In the genomic region with DNA sequence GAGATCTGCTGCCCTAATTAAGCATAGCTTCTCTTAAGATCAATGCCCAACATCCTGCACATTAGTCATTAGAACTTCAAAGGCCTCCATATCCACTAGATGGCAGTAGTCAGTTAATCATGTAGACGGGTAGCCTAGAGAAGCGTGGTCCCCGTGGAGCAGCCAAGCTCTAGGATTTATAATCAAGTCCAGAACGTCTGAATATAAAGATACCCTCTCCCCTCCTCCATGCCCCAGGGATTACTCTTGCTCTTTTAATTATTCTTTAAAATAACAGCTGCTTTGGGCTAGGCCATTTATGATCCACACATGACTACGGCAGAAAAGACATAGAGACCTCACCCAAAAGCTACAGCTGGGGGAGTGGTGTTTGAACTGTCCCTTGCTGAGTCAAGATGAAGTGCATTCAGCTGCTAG, we compare ENCODE assay signal across 8 cellular contexts.
A peak's percentile ranks its signal among the peaks of the same experiment; 100 is the strongest.
DNase-seq lines count a peak whose midpoint lies in the region; ATAC-seq and TF ChIP-seq lines count a peak whose summit lies in the region.

No MANE protein-coding gene starts in this region.

- no TSS peak for BruUV-seq in OCI-LY7 (replicated peaks; lab: Mats Ljungman, UMichigan)

- DNase-seq in AML-193 (lab: John Stamatoyannopoulos, UW), result peak; percentile 58 to 72
- peak; percentile 92 for DNase-seq in LHCN-M2 (ENCODE audit: low read depth)
- peak; percentile 68 for DNase-seq in OCI-LY7 (ENCODE audit: low spot score)
- peak; percentile 77 for DNase-seq in foreskin melanocyte
- peak; percentile 68 for DNase-seq in occipital lobe (lab: John Stamatoyannopoulos, UW)

- no peaks in the 10 kb centered on the region for H3K9me3 Mint-ChIP-seq in activated T-helper 17 cell treated with anti-CD3 and anti-CD28 coated beads, Interleukin-2, amount 50 U/mL, for 72 hours

- H3K4me1 Mint-ChIP-seq in activated T-helper 17 cell treated with anti-CD3 and anti-CD28 coated beads, Interleukin-2, amount 50 U/mL, for 72 hours, result no peaks in the 10 kb centered on the region

- no peak overlapping the region for H3K4me3 ChIP-seq in OCI-LY7 (ENCODE audit: low read depth, low read length, poor library complexity, severe bottlenecking)

- intact Hi-C loops in OCI-LY7 (cut with micrococcal nuclease; ENCODE audit: unreplicated experiment), result loop anchor here (2.0 to 10.0 kb wide), 4 partner anchors 207 to 699 kb away; no protein-coding TSS in a partner anchor

- no peaks in the 10 kb centered on the region for H3K36me3 Mint-ChIP-seq in activated T-helper 17 cell treated with anti-CD3 and anti-CD28 coated beads, Interleukin-2, amount 50 U/mL, for 72 hours (ENCODE audit: low read depth)

- no peaks in the 10 kb centered on the region for H4K20me1 ChIP-seq in OCI-LY7 (ENCODE audit: insufficient read depth, low read length)

- CTCF ChIA-PET in OCI-LY7 (lab: Charles Lee; ENCODE audit: unreplicated experiment), result interaction anchor here (0.6 kb wide), 1 partner anchor 32 kb away, joined by 3 read pairs; no protein-coding TSS in a partner anchor

- H3K4me1 ChIP-seq in OCI-LY7 (ENCODE audit: insufficient read depth, low read length, poor library complexity, severe bottlenecking), result no peaks in the 10 kb centered on the region

- H3K36me3 ChIP-seq in OCI-LY7 (ENCODE audit: insufficient read depth, low read length), result no peaks in the 10 kb centered on the region

- H3K4me2 ChIP-seq in OCI-LY7 (ENCODE audit: low read length), result no peak overlapping the region

- H3K9me3 ChIP-seq in OCI-LY7 (ENCODE audit: low read length), result no peaks in the 10 kb centered on the region

- no peak overlapping the region for H2AFZ ChIP-seq in OCI-LY7 (ENCODE audit: low read length)

- H3K27ac Mint-ChIP-seq in activated T-helper 17 cell treated with anti-CD3 and anti-CD28 coated beads, Interleukin-2, amount 50 U/mL, for 72 hours, result no peak overlapping the region

- no peaks in the 10 kb centered on the region for H3K9me2 ChIP-seq in OCI-LY7 (ENCODE audit: insufficient read depth, low read length)

- peaks cover 3% of the 10 kb centered on the region for H3K27me3 Mint-ChIP-seq in activated T-helper 17 cell treated with anti-CD3 and anti-CD28 coated beads, Interleukin-2, amount 50 U/mL, for 72 hours

- no peak overlapping the region for H3K4me3 Mint-ChIP-seq in activated T-helper 17 cell treated with anti-CD3 and anti-CD28 coated beads, Interleukin-2, amount 50 U/mL, for 72 hours

- no peak overlapping the region for H3K27ac ChIP-seq in OCI-LY7 (ENCODE audit: low read depth, low read length, poor library complexity, severe bottlenecking)

- no peaks in the 10 kb centered on the region for H3K79me2 ChIP-seq in OCI-LY7 (ENCODE audit: insufficient read depth, low read depth, low read length)

- POLR2A ChIA-PET in OCI-LY7 (lab: Charles Lee), result interaction anchor here (0.7 to 1.1 kb wide), 5 partner anchors 23 to 282 kb away, joined by 3 to 4 read pairs (median 3); no protein-coding TSS in a partner anchor

- peak; percentile 86 for TF ChIP-seq CTCF in OCI-LY7 (conservative IDR thresholded peaks at IDR 0.05; ENCODE audit: low read length)

- peak; percentile 49 for ATAC-seq in GM18909 (IDR thresholded peaks at IDR 0.05; ENCODE audit: poor library complexity, unreplicated experiment)
- ATAC-seq in activated T-helper 17 cell treated with anti-CD3 and anti-CD28 coated beads, Interleukin-2, amount 50 U/mL, for 72 hours (replicated peaks), result peak; percentile 69
- no peak for ATAC-seq in HG03039 (IDR thresholded peaks at IDR 0.05; ENCODE audit: unreplicated experiment)
